8 cellular contexts compared by ENCODE assay signal in the genomic region with DNA sequence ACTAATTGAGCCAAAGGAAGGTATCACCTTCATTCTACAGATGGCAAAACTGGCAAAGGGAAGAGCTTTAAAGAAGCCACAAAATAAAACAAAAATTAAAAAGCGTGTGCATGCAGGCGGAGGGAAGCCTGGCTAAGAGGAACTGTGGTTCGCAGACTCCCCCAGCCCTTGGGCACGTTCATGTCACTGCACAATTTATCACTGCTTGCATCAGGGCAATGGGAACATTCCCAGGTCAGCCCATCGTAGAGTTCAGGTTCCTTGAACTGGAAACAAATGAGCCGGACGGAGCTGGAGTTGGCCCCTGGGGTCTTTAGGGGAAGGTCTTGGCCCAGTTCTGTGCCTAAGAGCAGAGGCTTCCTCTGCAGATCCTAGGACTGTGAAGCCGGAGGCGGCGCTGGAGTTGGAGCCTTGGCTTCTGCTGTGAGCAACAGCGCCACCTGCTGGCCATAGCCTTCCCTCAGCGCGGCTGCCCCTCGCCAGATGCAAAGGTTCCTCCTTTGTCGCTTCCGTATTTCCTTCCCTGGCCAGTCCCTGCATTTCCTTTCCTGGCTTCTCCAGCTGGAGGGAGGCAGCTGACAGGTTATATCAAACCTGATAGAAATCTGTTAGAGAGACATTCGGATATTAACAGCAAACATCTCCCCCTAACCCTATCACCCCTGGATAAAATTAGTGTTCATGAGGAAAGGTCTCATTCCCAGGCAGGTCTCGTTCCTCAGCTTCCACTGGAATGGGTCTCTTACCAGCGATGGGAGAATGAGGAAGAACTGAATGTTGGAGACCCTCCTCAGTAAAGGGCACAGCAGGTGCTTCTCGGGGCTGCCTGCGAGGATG.
A peak's percentile ranks its signal among the peaks of the same experiment; 100 is the strongest.
DNase-seq lines count a peak whose midpoint lies in the region; ATAC-seq and TF ChIP-seq lines count a peak whose summit lies in the region.
"Not testable (repeated sequence)": the region's sequence is repeated elsewhere in the genome, so short reads cannot be mapped to it uniquely, and the experiment has no call there.

No MANE protein-coding gene starts in this region.

- CTCF ChIA-PET in AG04450 (lab: Charles Lee) = interaction anchor here (0.6 to 4.3 kb wide), 17 partner anchors 9 to 821 kb away, joined by 3 to 20 read pairs (median 5); no protein-coding TSS in a partner anchor
- CTCF ChIA-PET in WTC11 (lab: Charles Lee) = interaction anchor here (0.6 to 2.7 kb wide), 9 partner anchors 17 to 1140 kb away, joined by 3 to 15 read pairs (median 4); no protein-coding TSS in a partner anchor

- POLR2A ChIA-PET in AG04450 (lab: Yijun Ruan, JAX); WTC11 (lab: Charles Lee): not testable (repeated sequence)

- ATAC-seq in GM18868 (IDR thresholded peaks at IDR 0.05; ENCODE audit: unreplicated experiment) (peak; percentile 80), HG03064 (IDR thresholded peaks at IDR 0.05; ENCODE audit: low read depth, unreplicated experiment) (peak; percentile 81), WTC11 (peak; percentile 93), body of pancreas (peak; percentile 91)

- not testable (repeated sequence) for H3K4me1 ChIP-seq in body of pancreas

- intact Hi-C loops in body of pancreas (cut with DNase I) = loop anchor here (10.0 kb wide), 1 partner anchor 54 kb away; no protein-coding TSS in a partner anchor

- not testable (repeated sequence) for TF ChIP-seq POLR2A in body of pancreas (IDR thresholded peaks at IDR 0.05)

- peak; percentile 69 for TF ChIP-seq CTCF in AG04450 (IDR thresholded peaks at IDR 0.05; ENCODE audit: low read depth, low read length)
- peak; percentile 83 for TF ChIP-seq CTCF in WTC11 (IDR thresholded peaks at IDR 0.05)
- TF ChIP-seq CTCF in body of pancreas (IDR thresholded peaks at IDR 0.05) = peak; percentile 63 to 92 (median 73)

- not testable (repeated sequence) for H3K27me3 Mint-ChIP-seq in WTC11 (ENCODE audit: low read depth)

- WGBS in body of pancreas, 2 donors = 23 to 29% methylated on average over 18 to 21 of the region's 21 CpGs

- not testable (repeated sequence) for H3K27ac Mint-ChIP-seq in WTC11

- peaks cover 15% of the 10 kb centered on the region for H3K4me1 Mint-ChIP-seq in WTC11

- not testable (repeated sequence) for H3K4me3 ChIP-seq in AG04450 (ENCODE audit: low read depth, low read length); body of pancreas

- not testable (repeated sequence) for H3K36me3 Mint-ChIP-seq in WTC11

- H3K9me3 Mint-ChIP-seq in WTC11 = not testable (repeated sequence)

- not testable (repeated sequence) for H3K4me3 Mint-ChIP-seq in WTC11

- not testable (repeated sequence) for DNase-seq in AG04450 (ENCODE audit: low read depth, low spot score)
- DNase-seq in NCI-H2196 (lab: John Stamatoyannopoulos, UW; ENCODE audit: unreplicated experiment) (peak; percentile 40), WTC11 (ENCODE audit: low spot score) (peak; percentile 92), body of pancreas (peak; percentile 83 to 90 (median 86)), iPS-NIHi7 (ENCODE audit: extremely low spot score) (peak; percentile 65), smooth muscle cell of the brain vasculature (ENCODE audit: low read depth, low spot score) (peak; percentile 24)

- not testable (repeated sequence) for H3K9me3 ChIP-seq in AG04450 (ENCODE audit: control insufficient read depth, insufficient read depth, low read length); body of pancreas

- H3K27me3 ChIP-seq in AG04450 (ENCODE audit: control insufficient read depth, insufficient read depth, low read length); body of pancreas: not testable (repeated sequence)

- not testable (repeated sequence) for H3K36me3 ChIP-seq in body of pancreas (replicated peaks in 1 of 2; ENCODE audit: insufficient read depth in 1 of 2, low read depth in 2 of 2)

- not testable (repeated sequence) for H3K27ac ChIP-seq in AG04450 (ENCODE audit: low read depth, low read length); body of pancreas
